In genomic region chr9:115880221-115880620, GRCh38 we compare ENCODE assay signal across 26 cellular contexts.
"Had no signal": no experiment of that assay in that cellular context is flagged by ENCODE, and none has a peak within 500 bp of the region (broad histone marks: within the 10 kb centered on the region; RNA-seq: fewer than 3 reads in every experiment).

No MANE protein-coding gene starts in this region.

- DNase-seq: activated CD4-positive, alpha-beta T cell treated with anti-CD3 and anti-CD28 coated beads, Interleukin-2, amount 10 ng/mL, durations not matched to agents 7 days and 5 days; activated CD4-positive, alpha-beta T cell treated with anti-CD3 and anti-CD28 coated beads, Interleukin-2, amount 50 U/mL, for 48 hours; activated CD8-positive, alpha-beta T cell treated with anti-CD3 and anti-CD28 coated beads, Interleukin-2, amount 10 ng/mL, durations not matched to agents 7 days and 5 days; activated gamma-delta T cell; activated naive CD4-positive, alpha-beta T cell treated with Interleukin-2 at 50 U/mL for 16 hours; activated naive CD8-positive, alpha-beta T cell treated with anti-CD3 and anti-CD28 coated beads, Interleukin-2, amount 10 ng/mL, durations not matched to agents 7 days and 5 days; activated T-cell treated with anti-CD3 and anti-CD28 coated beads, Interleukin-2, amount 50 U/mL, for 24 hours; body of pancreas; Kasumi-1; KG1; MM.1S; NCI-H1092 treated with DMSO at 0.1 percent for 48 hours; NCI-H1694 treated with DMSO at 0.1 percent for 48 hours; NCI-H2029; NCI-H345; NCI-H524 treated with DMSO at 0.1 percent for 48 hours; RPMI8226; SIG-M5; T-helper 1 cell; T-helper 2 cell; T-helper 9 cell had no signal

- H3K27ac ChIP-seq: body of pancreas, breast epithelium had no signal

- H3K36me3 ChIP-seq: breast epithelium had no signal

- H3K4me3 Mint-ChIP-seq: activated CD4-positive, alpha-beta T cell treated with anti-CD3 and anti-CD28 coated beads, Interleukin-2, amount 10 ng/mL, durations not matched to agents 7 days and 5 days; activated CD8-positive, alpha-beta T cell treated with anti-CD3 and anti-CD28 coated beads, Interleukin-2, amount 10 ng/mL, durations not matched to agents 7 days and 5 days; activated naive CD4-positive, alpha-beta T cell treated with anti-CD3 and anti-CD28 coated beads, Interleukin-2, amount 50 U/mL, for 24 hours; activated naive CD8-positive, alpha-beta T cell treated with anti-CD3 and anti-CD28 coated beads, Interleukin-2, amount 10 ng/mL, durations not matched to agents 7 days and 5 days; activated T-cell treated with anti-CD3 and anti-CD28 coated beads, Interleukin-2, amount 50 U/mL, for 24 hours had no signal

- H3K27ac Mint-ChIP-seq: activated CD4-positive, alpha-beta T cell treated with anti-CD3 and anti-CD28 coated beads, Interleukin-2, amount 10 ng/mL, durations not matched to agents 7 days and 5 days; activated CD8-positive, alpha-beta T cell treated with anti-CD3 and anti-CD28 coated beads, Interleukin-2, amount 10 ng/mL, durations not matched to agents 7 days and 5 days; activated naive CD4-positive, alpha-beta T cell treated with anti-CD3 and anti-CD28 coated beads, Interleukin-2, amount 50 U/mL, for 24 hours; activated naive CD8-positive, alpha-beta T cell treated with anti-CD3 and anti-CD28 coated beads, Interleukin-2, amount 10 ng/mL, durations not matched to agents 7 days and 5 days; activated T-cell treated with anti-CD3 and anti-CD28 coated beads, Interleukin-2, amount 50 U/mL, for 24 hours; activated T-helper 2 cell treated with anti-CD3 and anti-CD28 coated beads, Interferon-gamma antibody, Interleukin-2, Interleukin-4, amounts not matched to agents 10 μg/mL and 5 μg/mL and 100 μg/mL, durations not matched to agents 14 hours and 24 hours and 36 hours had no signal

- H3K27me3 ChIP-seq: body of pancreas, breast epithelium had no signal

- H3K4me1 ChIP-seq: body of pancreas, breast epithelium had no signal

- H3K36me3 Mint-ChIP-seq: activated naive CD4-positive, alpha-beta T cell treated with anti-CD3 and anti-CD28 coated beads, Interleukin-2, amount 50 U/mL, for 24 hours; activated naive CD8-positive, alpha-beta T cell treated with anti-CD3 and anti-CD28 coated beads, Interleukin-2, amount 10 ng/mL, durations not matched to agents 7 days and 5 days had no signal

- H3K9me3 Mint-ChIP-seq: activated CD4-positive, alpha-beta T cell treated with anti-CD3 and anti-CD28 coated beads, Interleukin-2, amount 10 ng/mL, durations not matched to agents 7 days and 5 days; activated naive CD8-positive, alpha-beta T cell treated with anti-CD3 and anti-CD28 coated beads, Interleukin-2, amount 10 ng/mL, durations not matched to agents 7 days and 5 days; activated T-cell treated with anti-CD3 and anti-CD28 coated beads, Interleukin-2, amount 50 U/mL, for 24 hours; activated T-helper 2 cell treated with anti-CD3 and anti-CD28 coated beads, Interferon-gamma antibody, Interleukin-2, Interleukin-4, amounts not matched to agents 10 μg/mL and 5 μg/mL and 100 μg/mL, durations not matched to agents 14 hours and 24 hours and 36 hours had no signal

- H3K4me3 ChIP-seq: body of pancreas, breast epithelium had no signal

- ATAC-seq: activated CD8-positive, alpha-beta T cell treated with anti-CD3 and anti-CD28 coated beads, Interleukin-2, amount 10 ng/mL, durations not matched to agents 7 days and 5 days; body of pancreas; Panc1; SK-N-SH treated with all-trans-retinoic acid at 6 μM for 48 hours had no signal

- H3K27me3 Mint-ChIP-seq: activated CD4-positive, alpha-beta T cell treated with anti-CD3 and anti-CD28 coated beads, Interleukin-2, amount 10 ng/mL, durations not matched to agents 7 days and 5 days; activated naive CD8-positive, alpha-beta T cell treated with anti-CD3 and anti-CD28 coated beads, Interleukin-2, amount 10 ng/mL, durations not matched to agents 7 days and 5 days had no signal

- H3K9me3 ChIP-seq: body of pancreas, breast epithelium had no signal

- H3K4me1 Mint-ChIP-seq: activated CD4-positive, alpha-beta T cell treated with anti-CD3 and anti-CD28 coated beads, Interleukin-2, amount 10 ng/mL, durations not matched to agents 7 days and 5 days; activated naive CD4-positive, alpha-beta T cell treated with anti-CD3 and anti-CD28 coated beads, Interleukin-2, amount 50 U/mL, for 24 hours; activated naive CD8-positive, alpha-beta T cell treated with anti-CD3 and anti-CD28 coated beads, Interleukin-2, amount 10 ng/mL, durations not matched to agents 7 days and 5 days had no signal
